Comparison of ENCODE assay signal across 9 cellular contexts in genomic region chr18:45275367-45276113, GRCh38.
A peak's percentile ranks its signal among the peaks of the same experiment; 100 is the strongest.
DNase-seq lines count a peak whose midpoint lies in the region; TF ChIP-seq lines count a peak whose summit lies in the region.
"Had no signal": no experiment of that assay in that cellular context is flagged by ENCODE, and none has a peak within 500 bp of the region (broad histone marks: within the 10 kb centered on the region; RNA-seq: fewer than 3 reads in every experiment).

No MANE protein-coding gene starts in this region.

- no peak overlapping the region for H3K4me3 ChIP-seq in Peyer's patch
- no peak overlapping the region for H3K4me3 ChIP-seq in fibroblast of villous mesenchyme (ENCODE audit: low read depth, low read length)
- H3K4me3 ChIP-seq in uterus, result no peak overlapping the region

- H3K27ac ChIP-seq in Peyer's patch (no peak overlapping the region), uterus (no peak overlapping the region)

- no peaks in the 10 kb centered on the region for H3K9me3 ChIP-seq in Peyer's patch
- no peaks in the 10 kb centered on the region for H3K9me3 ChIP-seq in uterus

- no peak overlapping the region for H3K4me3 Mint-ChIP-seq in activated CD4-positive, alpha-beta memory T cell treated with anti-CD3 and anti-CD28 coated beads for 36 hours
- H3K4me3 Mint-ChIP-seq: activated T-cell treated with anti-CD3 and anti-CD28 coated beads, Interleukin-2, amount 50 U/mL, for 4 hours had no signal

- no peak overlapping the region for H3K27ac Mint-ChIP-seq in activated CD4-positive, alpha-beta memory T cell treated with anti-CD3 and anti-CD28 coated beads for 36 hours

- peaks cover 3% of the 10 kb centered on the region for H3K9me3 Mint-ChIP-seq in activated CD4-positive, alpha-beta memory T cell treated with anti-CD3 and anti-CD28 coated beads for 36 hours

- no peaks in the 10 kb centered on the region for H3K36me3 Mint-ChIP-seq in activated CD4-positive, alpha-beta memory T cell treated with anti-CD3 and anti-CD28 coated beads for 36 hours

- POLR2A ChIA-PET in activated CD4-positive, alpha-beta memory T cell treated with anti-CD3 and anti-CD28 coated beads for 36 hours (lab: Charles Lee), result no interaction called here

- peak; percentile 11 for DNase-seq in stimulated activated CD4-positive, alpha-beta T cell treated with anti-CD3 and anti-CD28 coated beads, Interleukin-4, amount 100 ng/mL, for 24 hours
- DNase-seq in stimulated activated CD4-positive, alpha-beta T cell treated with anti-CD3 and anti-CD28 coated beads, Interleukin-15, amount 100 ng/mL, for 24 hours, result no peak
- DNase-seq in Peyer's patch (no peak), fibroblast of villous mesenchyme (ENCODE audit: low read depth) (peak; percentile 42), uterus (no peak), amygdala (lab: John Stamatoyannopoulos, UW) (no peak)
- no peak for DNase-seq in activated CD4-positive, alpha-beta memory T cell treated with anti-CD3 and anti-CD28 coated beads for 36 hours
- DNase-seq in activated T-cell treated with anti-CD3 and anti-CD28 coated beads, Interleukin-2, amount 50 U/mL, for 48 hours, result no peak
- DNase-seq: activated T-cell treated with anti-CD3 and anti-CD28 coated beads, Interleukin-2, amount 50 U/mL, for 4 hours had no signal

- H3K27me3 Mint-ChIP-seq in activated CD4-positive, alpha-beta memory T cell treated with anti-CD3 and anti-CD28 coated beads for 36 hours, result no peaks in the 10 kb centered on the region

- H3K4me1 Mint-ChIP-seq in activated CD4-positive, alpha-beta memory T cell treated with anti-CD3 and anti-CD28 coated beads for 36 hours (ENCODE audit: low read depth), result no peaks in the 10 kb centered on the region

- H3K27me3 ChIP-seq in Peyer's patch (no peaks in the 10 kb centered on the region), uterus (no peaks in the 10 kb centered on the region)

- H3K36me3 ChIP-seq in Peyer's patch, result no peaks in the 10 kb centered on the region
- H3K36me3 ChIP-seq in uterus, result no peaks in the 10 kb centered on the region

- no peaks in the 10 kb centered on the region for H3K4me1 ChIP-seq in Peyer's patch
- no peaks in the 10 kb centered on the region for H3K4me1 ChIP-seq in uterus

- intact Hi-C loops in uterus (cut with DNase I; ENCODE audit: low total_unique reads), result no loop called here
- intact Hi-C loops in activated CD4-positive, alpha-beta memory T cell treated with anti-CD3 and anti-CD28 coated beads for 36 hours (cut with micrococcal nuclease), result loop anchor here (1.0 kb wide), 1 partner anchor 109 kb away; no protein-coding TSS in a partner anchor

- CTCF ChIA-PET in activated CD4-positive, alpha-beta memory T cell treated with anti-CD3 and anti-CD28 coated beads for 36 hours (lab: Charles Lee), result interaction anchor here (0.6 to 3.7 kb wide), 10 partner anchors 9 to 387 kb away, joined by 3 to 36 read pairs (median 3); no protein-coding TSS in a partner anchor

- peak; percentile 42 to 77 (median 68) for TF ChIP-seq CTCF in Peyer's patch (IDR thresholded peaks at IDR 0.05)
- peak; percentile 76 for TF ChIP-seq CTCF in fibroblast of villous mesenchyme (IDR thresholded peaks at IDR 0.05; ENCODE audit: insufficient read depth, low read depth, low read length)
- peak; percentile 29 to 53 (median 38) for TF ChIP-seq CTCF in uterus (IDR thresholded peaks at IDR 0.05)

- TF ChIP-seq POLR2A in Peyer's patch (IDR thresholded peaks at IDR 0.05) (no peak), uterus (IDR thresholded peaks at IDR 0.05) (no peak)

Comparison
In these comparisons a context has a peak if more than half of its experiments do, and no peak if none do; other contexts are left out.
1. DNase-seq: peak in stimulated activated CD4-positive, alpha-beta T cell treated with anti-CD3 and anti-CD28 coated beads, Interleukin-4, amount 100 ng/mL, for 24 hours (single experiment) and fibroblast of villous mesenchyme (single experiment); none in stimulated activated CD4-positive, alpha-beta T cell treated with anti-CD3 and anti-CD28 coated beads, Interleukin-15, amount 100 ng/mL, for 24 hours (single experiment), Peyer's patch (0 of 3), uterus (0 of 2), activated CD4-positive, alpha-beta memory T cell treated with anti-CD3 and anti-CD28 coated beads for 36 hours (single experiment), activated T-cell treated with anti-CD3 and anti-CD28 coated beads, Interleukin-2, amount 50 U/mL, for 48 hours (0 of 2) and amygdala (0 of 56).
2. Peak in every context shown above with its lines, with median percentiles within 50 percentile points of each other: CTCF ChIP-seq.